ENCODE assay signal across 19 cellular contexts in the genomic region with DNA sequence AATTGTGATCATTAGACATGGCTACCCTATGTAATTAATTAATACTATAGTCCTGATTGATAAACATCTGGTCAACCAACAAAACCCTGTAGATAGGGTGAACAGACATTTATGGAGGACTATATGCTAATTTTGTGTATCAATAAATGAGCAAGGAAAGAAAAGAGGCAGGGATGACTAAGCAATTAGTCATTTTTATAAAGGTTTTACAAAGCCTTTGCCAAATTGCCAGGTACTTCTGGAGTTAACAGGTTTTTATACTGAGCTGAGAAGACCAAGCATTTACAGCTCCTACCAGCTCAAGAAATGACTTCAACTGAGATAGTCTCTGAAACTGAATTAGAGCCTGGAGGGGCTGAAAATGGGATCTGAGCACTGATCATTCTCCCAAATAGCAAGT.
"Had no signal": no experiment of that assay in that cellular context is flagged by ENCODE, and none has a peak within 500 bp of the region (broad histone marks: within the 10 kb centered on the region; RNA-seq: fewer than 3 reads in every experiment).

No MANE protein-coding gene starts in this region.

- H3K36me3 ChIP-seq: colonic mucosa, gastrocnemius medialis, neural progenitor cell, ovary, right atrium auricular region, suprapubic skin, thyroid gland had no signal

- H3K4me3 ChIP-seq: colonic mucosa, gastrocnemius medialis, neural progenitor cell, ovary, right atrium auricular region, smooth muscle cell, suprapubic skin, thyroid gland had no signal

- DNase-seq: colonic mucosa; dermis blood vessel endothelial cell; gastrocnemius medialis; islet precursor cell; midbrain; nucleus accumbens; ovary; stimulated activated CD4-positive, alpha-beta T cell treated with anti-CD3 and anti-CD28 coated beads, Interleukin-2, amount 100 ng/mL, for 48 hours; stimulated activated CD8-positive, alpha-beta memory T cell treated with anti-CD3 and anti-CD28 coated beads, Interleukin-4, amount 100 ng/mL, for 48 hours; stimulated activated naive CD8-positive, alpha-beta T cell treated with anti-CD3 and anti-CD28 coated beads, Interleukin-15, Interleukin-2, amounts not matched to agents 100 U/mL and 50 U/mL, for 24 hours; thyroid gland had no signal

- H3K27ac ChIP-seq: colonic mucosa, gastrocnemius medialis, neural progenitor cell, ovary, right atrium auricular region, suprapubic skin, thyroid gland had no signal

- H3K27me3 ChIP-seq: colonic mucosa, gastrocnemius medialis, neural progenitor cell, ovary, right atrium auricular region, suprapubic skin, thyroid gland had no signal

- H3K4me1 ChIP-seq: colonic mucosa, gastrocnemius medialis, neural progenitor cell, right atrium auricular region, suprapubic skin, thyroid gland had no signal

- FAIRE-seq: urothelium cell line had no signal

- ATAC-seq: gastrocnemius medialis; left lobe of liver; natural killer cell treated with Interleukin-12 subunit alpha and Interleukin-12 subunit beta and Interleukin-15 and Interleukin-18, amount 100 ng/mL, for 72 hours; stimulated activated effector memory CD8-positive, alpha-beta T cell treated with anti-CD3 and anti-CD28 coated beads, Interleukin-12 subunit alpha, Interleukin-12 subunit beta, amount 100 ng/mL, for 72 hours; stimulated activated naive CD8-positive, alpha-beta T cell treated with anti-CD3 and anti-CD28 coated beads, Interleukin-15, Interleukin-2, amounts not matched to agents 100 U/mL and 50 U/mL, for 24 hours had no signal
